ENCODE assay signal across 24 cellular contexts in genomic region chr18:54877076-54877475, GRCh38.
"Had no signal": no experiment of that assay in that cellular context is flagged by ENCODE, and none has a peak within 500 bp of the region (broad histone marks: within the 10 kb centered on the region; RNA-seq: fewer than 3 reads in every experiment).

No MANE protein-coding gene starts in this region.

- H3K36me3 ChIP-seq: adrenal gland, WERI-Rb-1 had no signal

- H3K27ac Mint-ChIP-seq: activated CD4-positive, alpha-beta T cell treated with anti-CD3 and anti-CD28 coated beads for 36 hours; activated CD8-positive, alpha-beta T cell treated with anti-CD3 and anti-CD28 coated beads, Interleukin-2, amount 10 ng/mL, durations not matched to agents 7 days and 5 days; activated naive CD8-positive, alpha-beta T cell treated with anti-CD3 and anti-CD28 coated beads, Interleukin-2, amount 10 ng/mL, durations not matched to agents 7 days and 5 days; T-cell had no signal

- H3K9me3 ChIP-seq: adrenal gland had no signal

- H3K4me3 ChIP-seq: adrenal gland, SK-N-MC had no signal

- DNase-seq: activated CD4-positive, alpha-beta T cell treated with anti-CD3 and anti-CD28 coated beads for 36 hours; activated CD4-positive, alpha-beta T cell treated with anti-CD3 and anti-CD28 coated beads, Interleukin-2, amount 50 U/mL, for 4 hours; activated CD8-positive, alpha-beta memory T cell treated with anti-CD3 and anti-CD28 coated beads, Interleukin-2, amount 50 U/mL, for 48 hours; activated CD8-positive, alpha-beta T cell treated with anti-CD3 and anti-CD28 coated beads, Interleukin-2, amount 10 ng/mL, durations not matched to agents 7 days and 5 days; activated naive CD4-positive, alpha-beta T cell treated with anti-CD3 and anti-CD28 coated beads, Interleukin-2, amount 50 U/mL, for 16 hours; activated naive CD8-positive, alpha-beta T cell treated with anti-CD3 and anti-CD28 coated beads, Interleukin-2, amount 10 ng/mL, durations not matched to agents 7 days and 5 days; activated T-cell treated with anti-CD3 and anti-CD28 coated beads, Interleukin-2, amount 50 U/mL, for 1 hour; adrenal gland; aorta; KG1; NCI-H1092; NCI-H1417; NCI-H2029; NCI-H345; NCI-H510A; NCI-H526 treated with DMSO at 0.1 percent for 48 hours; NCI-H82; OCI-M1; RPMI8226; T-cell; T-helper 2 cell; T1000; WERI-Rb-1 had no signal

- H3K27me3 ChIP-seq: adrenal gland had no signal

- H3K27me3 Mint-ChIP-seq: activated CD4-positive, alpha-beta T cell treated with anti-CD3 and anti-CD28 coated beads for 36 hours; T-cell had no signal

- H3K27ac ChIP-seq: adrenal gland, SK-N-MC, WERI-Rb-1 had no signal

- H3K9me3 Mint-ChIP-seq: activated naive CD8-positive, alpha-beta T cell treated with anti-CD3 and anti-CD28 coated beads, Interleukin-2, amount 10 ng/mL, durations not matched to agents 7 days and 5 days; T-cell had no signal

- H3K36me3 Mint-ChIP-seq: activated naive CD8-positive, alpha-beta T cell treated with anti-CD3 and anti-CD28 coated beads, Interleukin-2, amount 10 ng/mL, durations not matched to agents 7 days and 5 days had no signal

- H3K4me3 Mint-ChIP-seq: activated CD4-positive, alpha-beta T cell treated with anti-CD3 and anti-CD28 coated beads for 36 hours; activated CD8-positive, alpha-beta T cell treated with anti-CD3 and anti-CD28 coated beads, Interleukin-2, amount 10 ng/mL, durations not matched to agents 7 days and 5 days; activated naive CD8-positive, alpha-beta T cell treated with anti-CD3 and anti-CD28 coated beads, Interleukin-2, amount 10 ng/mL, durations not matched to agents 7 days and 5 days; T-cell had no signal

- H3K4me1 ChIP-seq: adrenal gland had no signal
